Comparison of ENCODE assay signal across 1 cellular context in genomic region chr19:49442354-49442753, GRCh38.
TF ChIP-seq lines count a peak whose summit lies in the region.

No MANE protein-coding gene starts in this region.

TF ChIP-seq in K562, 482 proteins besides CTCF, POLR2A, EP300 and RAD21:
- no peak for TF ChIP-seq HMG20A (CRISPR knock-in tag; conservative IDR thresholded peaks at IDR 0.05)
- TF ChIP-seq NKRF (IDR thresholded peaks at IDR 0.05; ENCODE audit: borderline replicate concordance): no peak
- TF ChIP-seq ZBTB43 (CRISPR knock-in tag; IDR thresholded peaks at IDR 0.05): no peak
- no peak for TF ChIP-seq SMARCB1 (IDR thresholded peaks at IDR 0.05; ENCODE audit: insufficient read length, low read depth)
- TF ChIP-seq ARNT (IDR thresholded peaks at IDR 0.05): no peak
- no peak for TF ChIP-seq ZBTB34 (CRISPR knock-in tag; IDR thresholded peaks at IDR 0.05)
- no peak for TF ChIP-seq PTRF (tag; IDR thresholded peaks at IDR 0.05)
